ENCODE assay signal across 1 cellular context in the genomic region with DNA sequence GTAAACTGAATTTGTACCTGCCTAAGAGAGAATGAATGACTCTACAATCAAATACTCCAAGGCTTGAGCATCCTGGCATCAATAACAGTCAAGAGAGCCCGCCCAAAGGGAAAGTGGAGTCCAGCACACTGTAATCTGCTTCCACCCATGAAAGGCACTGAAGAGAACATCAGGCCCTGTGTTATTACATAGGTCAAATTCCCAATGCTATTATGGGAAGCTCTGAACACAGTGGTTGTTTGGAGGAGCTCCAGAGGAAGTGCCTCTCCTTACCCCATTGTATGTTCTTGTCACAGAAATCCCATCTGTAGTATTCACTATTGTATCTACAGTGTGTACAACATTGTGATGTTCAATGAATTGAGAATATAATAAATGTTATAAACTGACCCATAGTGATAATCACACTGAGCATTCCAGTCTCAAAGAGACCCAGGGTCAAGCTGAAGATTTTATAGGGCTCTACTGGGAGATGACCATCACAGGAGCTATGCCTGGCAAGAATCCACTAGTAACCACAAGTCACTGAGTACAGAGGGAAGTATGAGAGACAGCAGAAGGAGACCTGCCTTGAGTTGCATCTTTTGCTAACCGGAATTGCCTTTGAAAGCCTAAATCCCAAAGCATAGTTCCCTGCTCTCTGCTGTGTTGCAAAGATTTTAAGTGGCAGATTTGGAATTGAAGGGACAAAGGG.
TF ChIP-seq lines count a peak whose summit lies in the region.

No MANE protein-coding gene starts in this region.

TF ChIP-seq in HepG2, 621 proteins besides CTCF, POLR2A, EP300 and RAD21 (continued from another document):
- TF ChIP-seq, protein P1, sequence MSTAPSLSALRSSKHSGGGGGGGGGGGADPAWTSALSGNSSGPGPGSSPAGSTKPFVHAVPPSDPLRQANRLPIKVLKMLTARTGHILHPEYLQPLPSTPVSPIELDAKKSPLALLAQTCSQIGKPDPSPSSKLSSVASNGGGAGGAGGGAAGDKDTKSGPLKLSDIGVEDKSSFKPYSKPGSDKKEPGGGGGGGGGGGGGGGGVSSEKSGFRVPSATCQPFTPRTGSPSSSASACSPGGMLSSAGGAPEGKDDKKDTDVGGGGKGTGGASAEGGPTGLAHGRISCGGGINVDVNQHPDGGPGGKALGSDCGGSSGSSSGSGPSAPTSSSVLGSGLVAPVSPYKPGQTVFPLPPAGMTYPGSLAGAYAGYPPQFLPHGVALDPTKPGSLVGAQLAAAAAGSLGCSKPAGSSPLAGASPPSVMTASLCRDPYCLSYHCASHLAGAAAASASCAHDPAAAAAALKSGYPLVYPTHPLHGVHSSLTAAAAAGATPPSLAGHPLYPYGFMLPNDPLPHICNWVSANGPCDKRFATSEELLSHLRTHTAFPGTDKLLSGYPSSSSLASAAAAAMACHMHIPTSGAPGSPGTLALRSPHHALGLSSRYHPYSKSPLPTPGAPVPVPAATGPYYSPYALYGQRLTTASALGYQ (CRISPR knock-in tag; IDR thresholded peaks at IDR 0.05), result no peak
- TF ChIP-seq, protein P2, sequence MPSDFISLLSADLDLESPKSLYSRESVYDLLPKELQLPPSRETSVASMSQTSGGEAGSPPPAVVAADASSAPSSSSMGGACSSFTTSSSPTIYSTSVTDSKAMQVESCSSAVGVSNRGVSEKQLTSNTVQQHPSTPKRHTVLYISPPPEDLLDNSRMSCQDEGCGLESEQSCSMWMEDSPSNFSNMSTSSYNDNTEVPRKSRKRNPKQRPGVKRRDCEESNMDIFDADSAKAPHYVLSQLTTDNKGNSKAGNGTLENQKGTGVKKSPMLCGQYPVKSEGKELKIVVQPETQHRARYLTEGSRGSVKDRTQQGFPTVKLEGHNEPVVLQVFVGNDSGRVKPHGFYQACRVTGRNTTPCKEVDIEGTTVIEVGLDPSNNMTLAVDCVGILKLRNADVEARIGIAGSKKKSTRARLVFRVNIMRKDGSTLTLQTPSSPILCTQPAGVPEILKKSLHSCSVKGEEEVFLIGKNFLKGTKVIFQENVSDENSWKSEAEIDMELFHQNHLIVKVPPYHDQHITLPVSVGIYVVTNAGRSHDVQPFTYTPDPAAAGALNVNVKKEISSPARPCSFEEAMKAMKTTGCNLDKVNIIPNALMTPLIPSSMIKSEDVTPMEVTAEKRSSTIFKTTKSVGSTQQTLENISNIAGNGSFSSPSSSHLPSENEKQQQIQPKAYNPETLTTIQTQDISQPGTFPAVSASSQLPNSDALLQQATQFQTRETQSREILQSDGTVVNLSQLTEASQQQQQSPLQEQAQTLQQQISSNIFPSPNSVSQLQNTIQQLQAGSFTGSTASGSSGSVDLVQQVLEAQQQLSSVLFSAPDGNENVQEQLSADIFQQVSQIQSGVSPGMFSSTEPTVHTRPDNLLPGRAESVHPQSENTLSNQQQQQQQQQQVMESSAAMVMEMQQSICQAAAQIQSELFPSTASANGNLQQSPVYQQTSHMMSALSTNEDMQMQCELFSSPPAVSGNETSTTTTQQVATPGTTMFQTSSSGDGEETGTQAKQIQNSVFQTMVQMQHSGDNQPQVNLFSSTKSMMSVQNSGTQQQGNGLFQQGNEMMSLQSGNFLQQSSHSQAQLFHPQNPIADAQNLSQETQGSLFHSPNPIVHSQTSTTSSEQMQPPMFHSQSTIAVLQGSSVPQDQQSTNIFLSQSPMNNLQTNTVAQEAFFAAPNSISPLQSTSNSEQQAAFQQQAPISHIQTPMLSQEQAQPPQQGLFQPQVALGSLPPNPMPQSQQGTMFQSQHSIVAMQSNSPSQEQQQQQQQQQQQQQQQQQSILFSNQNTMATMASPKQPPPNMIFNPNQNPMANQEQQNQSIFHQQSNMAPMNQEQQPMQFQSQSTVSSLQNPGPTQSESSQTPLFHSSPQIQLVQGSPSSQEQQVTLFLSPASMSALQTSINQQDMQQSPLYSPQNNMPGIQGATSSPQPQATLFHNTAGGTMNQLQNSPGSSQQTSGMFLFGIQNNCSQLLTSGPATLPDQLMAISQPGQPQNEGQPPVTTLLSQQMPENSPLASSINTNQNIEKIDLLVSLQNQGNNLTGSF (CRISPR knock-in tag; IDR thresholded peaks at IDR 0.05), result no peak
- TF ChIP-seq HOXA7 (CRISPR knock-in tag; IDR thresholded peaks at IDR 0.05) (no peak), ZFYVE20 (CRISPR knock-in tag; IDR thresholded peaks at IDR 0.05; ENCODE audit: borderline replicate concordance, low read depth) (no peak), REXO4 (CRISPR knock-in tag; IDR thresholded peaks at IDR 0.05; ENCODE audit: borderline replicate concordance) (no peak), ZSCAN9 (CRISPR knock-in tag; IDR thresholded peaks at IDR 0.05; ENCODE audit: borderline replicate concordance) (no peak), ZSCAN30 (CRISPR knock-in tag; IDR thresholded peaks at IDR 0.05) (no peak), ZNF460 (CRISPR knock-in tag; IDR thresholded peaks at IDR 0.05; ENCODE audit: borderline replicate concordance) (no peak), SYNCRIP (IDR thresholded peaks at IDR 0.05; ENCODE audit: insufficient read depth, low read depth, low read length) (no peak), ZNF329 (CRISPR knock-in tag; IDR thresholded peaks at IDR 0.05; ENCODE audit: low read depth) (no peak), CCAR2 (optimal IDR thresholded peaks at IDR 0.05; ENCODE audit: low read depth, low read length) (no peak), TGIF2 (CRISPR knock-in tag; IDR thresholded peaks at IDR 0.05) (no peak)
- TF ChIP-seq, protein P3, sequence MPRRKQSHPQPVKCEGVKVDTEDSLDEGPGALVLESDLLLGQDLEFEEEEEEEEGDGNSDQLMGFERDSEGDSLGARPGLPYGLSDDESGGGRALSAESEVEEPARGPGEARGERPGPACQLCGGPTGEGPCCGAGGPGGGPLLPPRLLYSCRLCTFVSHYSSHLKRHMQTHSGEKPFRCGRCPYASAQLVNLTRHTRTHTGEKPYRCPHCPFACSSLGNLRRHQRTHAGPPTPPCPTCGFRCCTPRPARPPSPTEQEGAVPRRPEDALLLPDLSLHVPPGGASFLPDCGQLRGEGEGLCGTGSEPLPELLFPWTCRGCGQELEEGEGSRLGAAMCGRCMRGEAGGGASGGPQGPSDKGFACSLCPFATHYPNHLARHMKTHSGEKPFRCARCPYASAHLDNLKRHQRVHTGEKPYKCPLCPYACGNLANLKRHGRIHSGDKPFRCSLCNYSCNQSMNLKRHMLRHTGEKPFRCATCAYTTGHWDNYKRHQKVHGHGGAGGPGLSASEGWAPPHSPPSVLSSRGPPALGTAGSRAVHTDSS (CRISPR knock-in tag; conservative IDR thresholded peaks at IDR 0.05), result no peak
- TF ChIP-seq, protein P4, sequence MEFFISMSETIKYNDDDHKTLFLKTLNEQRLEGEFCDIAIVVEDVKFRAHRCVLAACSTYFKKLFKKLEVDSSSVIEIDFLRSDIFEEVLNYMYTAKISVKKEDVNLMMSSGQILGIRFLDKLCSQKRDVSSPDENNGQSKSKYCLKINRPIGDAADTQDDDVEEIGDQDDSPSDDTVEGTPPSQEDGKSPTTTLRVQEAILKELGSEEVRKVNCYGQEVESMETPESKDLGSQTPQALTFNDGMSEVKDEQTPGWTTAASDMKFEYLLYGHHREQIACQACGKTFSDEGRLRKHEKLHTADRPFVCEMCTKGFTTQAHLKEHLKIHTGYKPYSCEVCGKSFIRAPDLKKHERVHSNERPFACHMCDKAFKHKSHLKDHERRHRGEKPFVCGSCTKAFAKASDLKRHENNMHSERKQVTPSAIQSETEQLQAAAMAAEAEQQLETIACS (CRISPR knock-in tag; IDR thresholded peaks at IDR 0.05), result no peak
